Comparison of ENCODE assay signal across 34 cellular contexts in genomic region chr4:44086753-44087152, GRCh38.
"Had no signal": no experiment of that assay in that cellular context is flagged by ENCODE, and none has a peak within 500 bp of the region (broad histone marks: within the 10 kb centered on the region; RNA-seq: fewer than 3 reads in every experiment).

No MANE protein-coding gene starts in this region.

- H3K27me3 ChIP-seq: dorsolateral prefrontal cortex, esophagus squamous epithelium had no signal

- H3K27ac Mint-ChIP-seq: activated B cell treated with CpG ODN at 0.5 μM for 24 hours; activated CD8-positive, alpha-beta memory T cell treated with anti-CD3 and anti-CD28 coated beads, Interleukin-2, amount 10 ng/mL, durations not matched to agents 7 days and 5 days; activated CD8-positive, alpha-beta T cell treated with anti-CD3 and anti-CD28 coated beads, Interleukin-2, amount 10 ng/mL, durations not matched to agents 7 days and 5 days; activated naive CD4-positive, alpha-beta T cell treated with anti-CD3 and anti-CD28 coated beads, Interleukin-2, amount 10 ng/mL, durations not matched to agents 7 days and 5 days; activated naive CD4-positive, alpha-beta T cell treated with anti-CD3 and anti-CD28 coated beads, Interleukin-2, amount 50 U/mL, for 72 hours; activated naive CD8-positive, alpha-beta T cell treated with anti-CD3 and anti-CD28 coated beads, Interleukin-2, amount 10 ng/mL, durations not matched to agents 7 days and 5 days; activated T-cell treated with anti-CD3 and anti-CD28 coated beads, Interleukin-2, amount 50 U/mL, for 24 hours; activated T-cell treated with anti-CD3 and anti-CD28 coated beads, Interleukin-2, amount 50 U/mL, for 72 hours; dendritic cell treated with granulocyte-macrophage colony-stimulating factor and Interleukin-4, amounts not matched to agents 40 ng/mL and 50 ng/mL, for 4 days; endodermal cell; T-helper 17 cell; T-helper 2 cell treated with Interferon-gamma antibody and Interleukin-4, amounts not matched to agents 5 μg/mL and 100 μg/mL, for 36 hours had no signal

- H3K4me1 Mint-ChIP-seq: activated B cell treated with CpG ODN at 0.5 μM for 24 hours; activated CD8-positive, alpha-beta memory T cell treated with anti-CD3 and anti-CD28 coated beads, Interleukin-2, amount 10 ng/mL, durations not matched to agents 7 days and 5 days; activated naive CD4-positive, alpha-beta T cell treated with anti-CD3 and anti-CD28 coated beads, Interleukin-2, amount 10 ng/mL, durations not matched to agents 7 days and 5 days; activated naive CD8-positive, alpha-beta T cell treated with anti-CD3 and anti-CD28 coated beads, Interleukin-2, amount 10 ng/mL, durations not matched to agents 7 days and 5 days; central memory CD8-positive, alpha-beta T cell; T-helper 17 cell had no signal

- H3K4me3 ChIP-seq: coronary artery, dorsolateral prefrontal cortex, esophagus squamous epithelium had no signal

- H3K36me3 ChIP-seq: esophagus squamous epithelium, WERI-Rb-1 had no signal

- FAIRE-seq: astrocyte, frontal cortex had no signal

- H3K4me1 ChIP-seq: esophagus squamous epithelium had no signal

- H3K27ac ChIP-seq: coronary artery, dorsolateral prefrontal cortex, epithelial cell of prostate, esophagus squamous epithelium, WERI-Rb-1 had no signal

- H3K9me3 Mint-ChIP-seq: activated B cell treated with CpG ODN at 0.5 μM for 24 hours had no signal

- H3K27me3 Mint-ChIP-seq: activated B cell treated with CpG ODN at 0.5 μM for 24 hours; activated CD8-positive, alpha-beta memory T cell treated with anti-CD3 and anti-CD28 coated beads, Interleukin-2, amount 10 ng/mL, durations not matched to agents 7 days and 5 days; activated naive CD4-positive, alpha-beta T cell treated with anti-CD3 and anti-CD28 coated beads, Interleukin-2, amount 10 ng/mL, durations not matched to agents 7 days and 5 days; activated naive CD8-positive, alpha-beta T cell treated with anti-CD3 and anti-CD28 coated beads, Interleukin-2, amount 10 ng/mL, durations not matched to agents 7 days and 5 days; activated T-cell treated with anti-CD3 and anti-CD28 coated beads, Interleukin-2, amount 50 U/mL, for 24 hours; central memory CD8-positive, alpha-beta T cell; dendritic cell treated with granulocyte-macrophage colony-stimulating factor and Interleukin-4, amounts not matched to agents 40 ng/mL and 50 ng/mL, for 4 days; T-helper 17 cell had no signal

- ATAC-seq: activated CD4-positive, CD25-positive, alpha-beta regulatory T cell treated with anti-CD3 and anti-CD28 coated beads, Interleukin-2, amount 50 U/mL, for 24 hours; activated CD8-positive, alpha-beta memory T cell treated with anti-CD3 and anti-CD28 coated beads, Interleukin-2, amount 10 ng/mL, durations not matched to agents 7 days and 5 days; activated CD8-positive, alpha-beta T cell treated with anti-CD3 and anti-CD28 coated beads, Interleukin-2, amount 10 ng/mL, durations not matched to agents 7 days and 5 days; activated naive CD4-positive, alpha-beta T cell treated with anti-CD3 and anti-CD28 coated beads, Interleukin-2, amount 50 U/mL, for 72 hours; activated T-cell treated with anti-CD3 and anti-CD28 coated beads, Interleukin-2, amount 50 U/mL, for 72 hours; T-helper 17 cell had no signal

- H3K4me3 Mint-ChIP-seq: activated B cell treated with CpG ODN at 0.5 μM for 24 hours; activated CD8-positive, alpha-beta memory T cell treated with anti-CD3 and anti-CD28 coated beads, Interleukin-2, amount 10 ng/mL, durations not matched to agents 7 days and 5 days; activated CD8-positive, alpha-beta T cell treated with anti-CD3 and anti-CD28 coated beads, Interleukin-2, amount 10 ng/mL, durations not matched to agents 7 days and 5 days; activated naive CD4-positive, alpha-beta T cell treated with anti-CD3 and anti-CD28 coated beads, Interleukin-2, amount 10 ng/mL, durations not matched to agents 7 days and 5 days; activated naive CD8-positive, alpha-beta T cell treated with anti-CD3 and anti-CD28 coated beads, Interleukin-2, amount 10 ng/mL, durations not matched to agents 7 days and 5 days; activated T-cell treated with anti-CD3 and anti-CD28 coated beads, Interleukin-2, amount 50 U/mL, for 24 hours; activated T-cell treated with anti-CD3 and anti-CD28 coated beads, Interleukin-2, amount 50 U/mL, for 72 hours; central memory CD8-positive, alpha-beta T cell; dendritic cell treated with granulocyte-macrophage colony-stimulating factor and Interleukin-4, amounts not matched to agents 40 ng/mL and 50 ng/mL, for 4 days; endodermal cell; T-helper 17 cell; T-helper 2 cell treated with Interferon-gamma antibody and Interleukin-4, amounts not matched to agents 5 μg/mL and 100 μg/mL, for 36 hours had no signal

- DNase-seq: activated B cell treated with CpG ODN at 0.5 μM for 24 hours; activated CD4-positive, alpha-beta T cell treated with anti-CD3 and anti-CD28 coated beads for 48 hours; activated CD4-positive, alpha-beta T cell treated with anti-CD3 and anti-CD28 coated beads, Interleukin-2, amount 50 U/mL, for 1 hour; activated CD4-positive, alpha-beta T cell treated with anti-CD3 and anti-CD28 coated beads, Interleukin-2, amount 50 U/mL, for 48 hours; activated CD8-positive, alpha-beta memory T cell treated with anti-CD3 and anti-CD28 coated beads, Interleukin-2, amount 10 ng/mL, durations not matched to agents 7 days and 5 days; activated CD8-positive, alpha-beta memory T cell treated with anti-CD3 and anti-CD28 coated beads, Interleukin-2, amount 50 U/mL, for 4 hours; activated CD8-positive, alpha-beta T cell treated with anti-CD3 and anti-CD28 coated beads, Interleukin-2, amount 10 ng/mL, durations not matched to agents 7 days and 5 days; activated gamma-delta T cell; activated naive CD4-positive, alpha-beta T cell; activated naive CD4-positive, alpha-beta T cell treated with anti-CD3 and anti-CD28 coated beads, Interleukin-2, amount 10 ng/mL, durations not matched to agents 7 days and 5 days; activated naive CD8-positive, alpha-beta T cell treated with anti-CD3 and anti-CD28 coated beads, Interleukin-2, amount 10 ng/mL, durations not matched to agents 7 days and 5 days; activated T-cell treated with anti-CD3 and anti-CD28 coated beads for 4 hours; activated T-cell treated with anti-CD3 and anti-CD28 coated beads, Interleukin-2, amount 50 U/mL, for 24 hours; activated T-cell treated with anti-CD3 and anti-CD28 coated beads, Interleukin-2, amount 50 U/mL, for 72 hours; amniotic stem cell; anterior cingulate cortex; dorsolateral prefrontal cortex; effector memory CD4-positive, alpha-beta T cell; endodermal cell; esophagus squamous epithelium; head of caudate nucleus; T-helper 1 cell; T-helper 17 cell; T1000; WERI-Rb-1 had no signal

- H3K36me3 Mint-ChIP-seq: activated CD8-positive, alpha-beta memory T cell treated with anti-CD3 and anti-CD28 coated beads, Interleukin-2, amount 10 ng/mL, durations not matched to agents 7 days and 5 days; activated naive CD4-positive, alpha-beta T cell treated with anti-CD3 and anti-CD28 coated beads, Interleukin-2, amount 10 ng/mL, durations not matched to agents 7 days and 5 days; activated naive CD4-positive, alpha-beta T cell treated with anti-CD3 and anti-CD28 coated beads, Interleukin-2, amount 50 U/mL, for 72 hours; activated naive CD8-positive, alpha-beta T cell treated with anti-CD3 and anti-CD28 coated beads, Interleukin-2, amount 10 ng/mL, durations not matched to agents 7 days and 5 days had no signal
